ENCODE assay signal across 20 cellular contexts in the genomic region with DNA sequence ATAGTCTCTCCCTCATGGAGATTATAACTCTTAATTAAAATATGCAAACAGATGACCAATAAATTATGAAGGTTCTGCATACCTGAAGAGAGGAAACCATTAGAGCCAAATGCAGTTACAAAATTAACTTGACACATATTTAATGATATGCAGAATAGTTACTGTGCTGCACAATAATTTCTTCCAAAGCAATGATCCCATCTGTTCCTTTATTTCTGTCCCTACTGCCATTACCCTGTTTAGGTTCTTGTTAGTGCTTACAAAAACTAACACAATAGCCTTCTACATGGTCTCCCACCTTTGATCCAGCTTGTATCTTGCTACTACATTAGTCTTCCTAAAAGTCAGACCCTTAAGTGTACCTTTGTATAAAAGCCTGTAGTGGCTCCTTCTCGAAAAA.
DNase-seq lines count a peak whose midpoint lies in the region; TF ChIP-seq lines count a peak whose summit lies in the region.
"Had no signal": no experiment of that assay in that cellular context is flagged by ENCODE, and none has a peak within 500 bp of the region (broad histone marks: within the 10 kb centered on the region; RNA-seq: fewer than 3 reads in every experiment).

No MANE protein-coding gene starts in this region.

- peak; percentile 75 for DNase-seq in G401 (ENCODE audit: low spot score)
- DNase-seq in cerebellar cortex (ENCODE audit: low spot score), result peak; percentile 67
- DNase-seq in dorsolateral prefrontal cortex, result no peak
- DNase-seq in spleen, result no peak
- no peak for DNase-seq in globus pallidus (ENCODE audit: low spot score)
- DNase-seq: ACHN; BE2C; CD4-positive, alpha-beta memory T cell; CD4-positive, CD25-positive, alpha-beta regulatory T cell; CD8-positive, alpha-beta memory T cell; COR-L47; DMS 273 treated with DMSO at 0.1 percent for 48 hours; DMS153; DMS53; DMS79; DND-41; EL; GF-D8 had no signal

- intact Hi-C loops in dorsolateral prefrontal cortex (cut with DNase I), result no loop called here
- intact Hi-C loops in spleen (cut with DNase I; ENCODE audit: low total_unique reads), result no loop called here

- H3K27me3 ChIP-seq in dorsolateral prefrontal cortex (no peaks in the 10 kb centered on the region), spleen (replicated peaks in 1 of 7) (no peaks in the 10 kb centered on the region)
- H3K27me3 ChIP-seq: BE2C, BLaER1 had no signal

- H3K27ac ChIP-seq in dorsolateral prefrontal cortex (peak overlapping the region in 38 of 59 donors; percentile 7 to 85 (median 68)), spleen (no peak overlapping the region)
- H3K27ac ChIP-seq: 22Rv1, BLaER1 had no signal

- in situ Hi-C loops in G401 (cut with HindIII; ENCODE audit: low sequenced_read_pairs), result no loop called here

- no peaks in the 10 kb centered on the region for H3K36me3 ChIP-seq in spleen
- H3K36me3 ChIP-seq: BE2C had no signal

- H3K4me1 ChIP-seq in spleen, result no peaks in the 10 kb centered on the region
- H3K4me1 ChIP-seq: BE2C had no signal

- WGBS in spleen, 5 donors, result 69 to 93% (median 77%) methylated on average over 1 of the region's 1 CpG

- no peaks in the 10 kb centered on the region for H3K9me3 ChIP-seq in spleen
- H3K9me3 ChIP-seq: BE2C, BLaER1 had no signal

- TF ChIP-seq CTCF in dorsolateral prefrontal cortex (IDR thresholded peaks at IDR 0.05 in 54 of 56, conservative IDR thresholded peaks at IDR 0.05 in 2 of 56; ENCODE audit: low read depth in 1 of 56, partially characterized antibody in 56 of 56) (no peak), spleen (IDR thresholded peaks at IDR 0.05 in 8 of 11, conservative IDR thresholded peaks at IDR 0.05 in 3 of 11) (no peak)

- no peak overlapping the region for H3K4me3 ChIP-seq in dorsolateral prefrontal cortex
- H3K4me3 ChIP-seq in spleen, result no peak overlapping the region
- H3K4me3 ChIP-seq: BLaER1 had no signal

- no peak for TF ChIP-seq POLR2A in spleen (IDR thresholded peaks at IDR 0.05)

Comparison
In these comparisons a context has a peak if more than half of its experiments do, and no peak if none do; other contexts are left out.
1. DNase-seq: peak in G401 (single experiment) and cerebellar cortex (single experiment); none in dorsolateral prefrontal cortex (0 of 10), spleen (single experiment) and globus pallidus (single experiment).
2. H3K27ac ChIP-seq: peak in dorsolateral prefrontal cortex (38 of 59); none in spleen (0 of 8).